Comparison of ENCODE assay signal across 13 cellular contexts in the genomic region with DNA sequence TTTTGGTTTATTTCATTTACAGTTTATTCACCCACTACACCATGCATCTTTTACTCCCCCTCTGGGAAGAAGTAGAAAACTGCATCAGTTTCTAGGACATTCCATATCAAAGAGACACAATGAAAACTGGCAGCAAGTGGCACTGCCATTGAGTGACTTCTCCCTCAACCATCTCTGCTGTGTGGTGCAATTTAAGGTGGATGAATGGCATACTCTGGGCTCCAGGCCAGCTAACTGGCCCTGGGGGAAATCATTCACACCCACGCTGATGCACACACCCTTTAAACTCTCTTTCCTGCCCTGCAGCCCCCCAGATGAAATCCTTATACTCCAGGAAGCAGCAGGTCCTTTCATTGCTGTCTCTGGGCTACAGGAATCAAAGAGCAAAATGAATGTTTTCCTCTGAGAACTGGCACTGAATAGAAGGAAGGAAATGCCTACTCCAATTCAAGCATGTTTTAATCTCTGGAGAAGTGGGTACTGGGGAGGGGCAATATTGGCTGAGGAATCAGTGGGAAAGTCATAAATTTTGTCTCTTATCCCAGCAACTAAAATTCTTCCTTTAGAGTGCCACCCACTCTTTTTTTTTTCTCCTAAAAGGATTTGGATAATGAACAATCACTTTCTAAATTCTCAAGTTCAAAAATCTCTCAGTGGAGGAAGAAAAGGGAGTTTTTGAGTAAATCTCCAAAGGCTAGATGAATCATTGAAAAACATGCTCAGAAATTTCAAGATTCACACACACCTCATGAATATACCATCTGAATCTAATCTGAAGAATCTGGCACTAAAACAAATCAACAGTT. TPM values are rescaled to one million over a fixed set of nuclear protein-coding genes. Genes with fewer than 3 reads are reported as not detected.
A peak's percentile ranks its signal among the peaks of the same experiment; 100 is the strongest.
DNase-seq lines count a peak whose midpoint lies in the region; ATAC-seq, FAIRE-seq and TF ChIP-seq lines count a peak whose summit lies in the region.
"Had no signal": no experiment of that assay in that cellular context is flagged by ENCODE, and none has a peak within 500 bp of the region (broad histone marks: within the 10 kb centered on the region; RNA-seq: fewer than 3 reads in every experiment).

No MANE protein-coding gene starts in this region.

- H2BK5ac ChIP-seq in mesendoderm (ENCODE audit: low read length): no peak overlapping the region

- no peak overlapping the region for H3K9ac ChIP-seq in mesendoderm (ENCODE audit: low read length)

- peak overlapping the region; percentile 19 for H2BK15ac ChIP-seq in mesendoderm (replicated peaks; ENCODE audit: low read depth)

- H3K18ac ChIP-seq in mesendoderm (ENCODE audit: low read length): no peak overlapping the region

- H4K8ac ChIP-seq in mesendoderm (ENCODE audit: low read depth, low read length): no peak overlapping the region

- H2BK120ac ChIP-seq in mesendoderm (ENCODE audit: low read depth, low read length): no peak overlapping the region

- H4K5ac ChIP-seq in mesendoderm (ENCODE audit: low read length): no peak overlapping the region

- no peak for TF ChIP-seq POLR2A in uterus (IDR thresholded peaks at IDR 0.05)

- in situ Hi-C loops in brain microvascular endothelial cell (cut with HindIII; ENCODE audit: low pct_ligation_motif_present, low sequenced_read_pairs): no loop called here

- intact Hi-C loops in uterus (cut with DNase I; ENCODE audit: low total_unique reads): no loop called here

- DNase-seq in BJ (ENCODE audit: low read depth): no peak
- DNase-seq in HTR-8/SVneo (ENCODE audit: insufficient read length, low spot score): peak; percentile 44
- DNase-seq in brain microvascular endothelial cell: no peak
- DNase-seq in mesendoderm: no peak
- no peak for DNase-seq in effector memory CD4-positive, alpha-beta T cell
- DNase-seq in uterus: no peak
- DNase-seq: activated naive CD4-positive, alpha-beta T cell treated with anti-CD3 and anti-CD28 coated beads, Interleukin-2, amount 10 ng/mL, durations not matched to agents 7 days and 5 days; midbrain; OCI-M1; stimulated activated CD4-positive, alpha-beta T cell treated with anti-CD3 and anti-CD28 coated beads, Interleukin-1b, Interleukin-23, amount 100 ng/mL, for 48 hours had no signal

- no peak overlapping the region for H3K4me2 ChIP-seq in mesendoderm (ENCODE audit: low read length)

- POLR2A ChIA-PET in BJ (lab: Charles Lee): interaction anchor here (1.0 kb wide), 1 partner anchor 108 kb away, joined by 3 read pairs; no protein-coding TSS in a partner anchor

- no peaks in the 10 kb centered on the region for H3K79me1 ChIP-seq in mesendoderm (ENCODE audit: low read length)

- H3K4me3 ChIP-seq in BJ (ENCODE audit: low read depth, low read length) (no peak overlapping the region), brain microvascular endothelial cell (ENCODE audit: low read depth, low read length) (no peak overlapping the region), mesendoderm (ENCODE audit: low read length) (no peak overlapping the region), uterus (no peak overlapping the region)
- H3K4me3 ChIP-seq in effector memory CD4-positive, alpha-beta T cell (ENCODE audit: insufficient read depth, low read depth, low read length, poor library complexity, severe bottlenecking): no peak overlapping the region
- H3K4me3 ChIP-seq: esophagus muscularis mucosa had no signal

- no peaks in the 10 kb centered on the region for H3K9me3 ChIP-seq in effector memory CD4-positive, alpha-beta T cell (ENCODE audit: control insufficient read depth, low read length)
- H3K9me3 ChIP-seq in uterus: no peaks in the 10 kb centered on the region

- TF ChIP-seq CTCF in BJ (IDR thresholded peaks at IDR 0.05; ENCODE audit: insufficient read depth, low read depth, low read length) (peak; percentile 43), brain microvascular endothelial cell (IDR thresholded peaks at IDR 0.05; ENCODE audit: low read depth, low read length, missing control alignments) (peak; percentile 28), uterus (IDR thresholded peaks at IDR 0.05) (no peak)

- H3K4me1 ChIP-seq in mesendoderm (ENCODE audit: control insufficient read depth, low read depth, low read length) (no peaks in the 10 kb centered on the region), uterus (peaks cover 0 to 5% of the 10 kb centered on the region in 2 donors)
- no peaks in the 10 kb centered on the region for H3K4me1 ChIP-seq in effector memory CD4-positive, alpha-beta T cell (ENCODE audit: control insufficient read depth, insufficient read depth, low read length, poor library complexity, severe bottlenecking)

- no CpG with 5 or more reads among the region's 1 CpG for WGBS in mesendoderm (ENCODE audit: extremely low coverage, insufficient coverage, low lambda C conversion rate)

- no peak overlapping the region for H2AK5ac ChIP-seq in mesendoderm (ENCODE audit: low read length)

- H3K23ac ChIP-seq in mesendoderm (ENCODE audit: low read length): no peak overlapping the region

- peak; percentile 16 for FAIRE-seq in HTR-8/SVneo (lab: Jason Lieb, UNC)

- ATAC-seq in HG02870 (IDR thresholded peaks at IDR 0.05; ENCODE audit: unreplicated experiment) (no peak), HG03354 (IDR thresholded peaks at IDR 0.05; ENCODE audit: poor library complexity, severe bottlenecking, unreplicated experiment) (no peak)

- no peak overlapping the region for H3K4ac ChIP-seq in mesendoderm (ENCODE audit: low read depth, low read length)

- CTCF ChIA-PET in BJ (lab: Yijun Ruan, JAX): interaction anchor here (0.6 kb wide), 1 partner anchor 19 kb away, joined by 3 read pairs; no protein-coding TSS in a partner anchor

- H3K36me3 ChIP-seq in BJ (ENCODE audit: control insufficient read depth, insufficient read depth, low read length) (no peaks in the 10 kb centered on the region), brain microvascular endothelial cell (replicated peaks) (no peaks in the 10 kb centered on the region), mesendoderm (ENCODE audit: control insufficient read depth, insufficient read depth, low read length) (no peaks in the 10 kb centered on the region), uterus (no peaks in the 10 kb centered on the region)
- no peaks in the 10 kb centered on the region for H3K36me3 ChIP-seq in effector memory CD4-positive, alpha-beta T cell (ENCODE audit: control insufficient read depth, insufficient read depth, low read length)
- H3K36me3 ChIP-seq: esophagus muscularis mucosa had no signal

- H3K56ac ChIP-seq in mesendoderm (ENCODE audit: low read length): no peak overlapping the region

- H3K79me2 ChIP-seq in mesendoderm (ENCODE audit: control insufficient read depth, insufficient read depth, low read length): no peaks in the 10 kb centered on the region

- no peak overlapping the region for H3K27ac ChIP-seq in brain microvascular endothelial cell
- no peak overlapping the region for H3K27ac ChIP-seq in mesendoderm (ENCODE audit: low read depth, low read length)
- no peak overlapping the region for H3K27ac ChIP-seq in effector memory CD4-positive, alpha-beta T cell (ENCODE audit: insufficient read depth, low read length, poor library complexity, severe bottlenecking)
- no peak overlapping the region for H3K27ac ChIP-seq in uterus
- H3K27ac ChIP-seq: esophagus muscularis mucosa had no signal

- H3K27me3 ChIP-seq in BJ (ENCODE audit: control insufficient read depth, insufficient read depth, low read length): no peaks in the 10 kb centered on the region
- no peaks in the 10 kb centered on the region for H3K27me3 ChIP-seq in brain microvascular endothelial cell (replicated peaks)
- H3K27me3 ChIP-seq in mesendoderm (ENCODE audit: insufficient read depth, low read length, poor library complexity): no peaks in the 10 kb centered on the region
- H3K27me3 ChIP-seq in effector memory CD4-positive, alpha-beta T cell (replicated peaks; ENCODE audit: control insufficient read depth, insufficient read depth, low read length, poor library complexity, severe bottlenecking): no peaks in the 10 kb centered on the region
- H3K27me3 ChIP-seq in uterus: no peaks in the 10 kb centered on the region
- H3K27me3 ChIP-seq: esophagus muscularis mucosa had no signal

RNA-seq across cellular contexts. Expression of a gene that starts 16.9 kb away (rescaled TPM):
- not detected in 2 replicates for polyA plus RNA-seq in BJ (2011; rRNA removed)
- polyA minus RNA-seq in BJ (2011; rRNA and poly(A)+ RNA removed): not detected in 2 replicates
- not detected for polyA plus RNA-seq in mesendoderm (2013, experiment 1 of 2)
- polyA plus RNA-seq in mesendoderm (2013, experiment 2 of 2): not detected
- 1 to 10 TPM in 1 of 4 donors, not detected in 3; 1.5 TPM for total RNA-seq in uterus
- total RNA-seq: esophagus muscularis mucosa had no signal

Comparison
In these comparisons a context has a peak if more than half of its experiments do, and no peak if none do; other contexts are left out.
1. CTCF ChIP-seq: peak in BJ (single experiment) and brain microvascular endothelial cell (single experiment); none in uterus (0 of 4).